In the genomic region with DNA sequence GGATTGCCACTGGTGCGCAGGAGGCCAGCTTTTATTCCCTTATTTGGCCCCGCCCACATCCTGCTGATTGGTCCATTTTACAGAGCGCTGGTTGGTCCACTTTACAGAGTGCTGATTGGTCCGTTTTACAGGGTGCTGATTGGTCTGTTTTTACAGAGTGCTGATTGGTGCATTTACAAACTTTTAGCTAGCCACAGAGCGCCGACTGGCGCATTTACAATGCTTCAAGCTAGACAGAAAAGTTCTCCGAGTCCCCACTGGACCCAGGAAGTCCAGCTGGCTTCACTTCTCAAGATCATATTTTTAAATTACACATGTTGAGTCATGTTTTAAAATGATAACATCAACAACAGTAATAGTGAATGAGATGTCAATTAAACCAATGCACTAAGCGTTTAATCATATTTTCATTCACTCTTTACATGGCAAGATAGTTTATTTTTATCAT, we compare ENCODE assay signal across 12 cellular contexts.
DNase-seq lines count a peak whose midpoint lies in the region; ATAC-seq and TF ChIP-seq lines count a peak whose summit lies in the region.
"Had no signal": no experiment of that assay in that cellular context is flagged by ENCODE, and none has a peak within 500 bp of the region (broad histone marks: within the 10 kb centered on the region; RNA-seq: fewer than 3 reads in every experiment).

No MANE protein-coding gene starts in this region.

- H4K91ac ChIP-seq in mesenchymal stem cell (ENCODE audit: low read length), result no peak overlapping the region

- no peak overlapping the region for H3K14ac ChIP-seq in mesenchymal stem cell (ENCODE audit: low read length in 2 of 2)

- H3K18ac ChIP-seq in mesenchymal stem cell (ENCODE audit: low read depth in 1 of 2, low read length in 2 of 2), result peak overlapping the region in 1 of 2 experiments; percentile 70

- no peak overlapping the region for H3K4me2 ChIP-seq in mesenchymal stem cell (ENCODE audit: low read length, poor library complexity, severe bottlenecking)

- 99% methylated on average over 4 of the region's 9 CpGs for WGBS in mesenchymal stem cell
- WGBS in tibial nerve, 2 donors, result 75 to 85% methylated on average over 9 of the region's 9 CpGs

- no peak for TF ChIP-seq POLR2A in tibial nerve (IDR thresholded peaks at IDR 0.05)

- peaks cover 12% of the 10 kb centered on the region for H3K27me3 Mint-ChIP-seq in activated CD4-positive, alpha-beta T cell treated with anti-CD3 and anti-CD28 coated beads for 36 hours
- H3K27me3 Mint-ChIP-seq in central memory CD8-positive, alpha-beta T cell, result no peaks in the 10 kb centered on the region

- CTCF ChIA-PET in activated CD4-positive, alpha-beta T cell treated with anti-CD3 and anti-CD28 coated beads for 36 hours (lab: Charles Lee), result no interaction called here

- H2BK5ac ChIP-seq in mesenchymal stem cell (ENCODE audit: low read depth, low read length, poor library complexity, severe bottlenecking), result no peak overlapping the region

- no peak overlapping the region for H3K23ac ChIP-seq in mesenchymal stem cell (ENCODE audit: low read length in 2 of 2)

- no peaks in the 10 kb centered on the region for H3K36me3 Mint-ChIP-seq in activated CD4-positive, alpha-beta T cell treated with anti-CD3 and anti-CD28 coated beads for 36 hours (ENCODE audit: low read depth)
- peaks cover 13% of the 10 kb centered on the region for H3K36me3 Mint-ChIP-seq in central memory CD8-positive, alpha-beta T cell (ENCODE audit: insufficient read depth)
- H3K36me3 Mint-ChIP-seq: naive B cell had no signal

- no peak overlapping the region for H2BK120ac ChIP-seq in mesenchymal stem cell (ENCODE audit: low read depth, low read length)

- no peak for TF ChIP-seq CTCF in tibial nerve (IDR thresholded peaks at IDR 0.05)

- peak; percentile 32 for DNase-seq in activated CD4-positive, alpha-beta T cell treated with anti-CD3 and anti-CD28 coated beads for 36 hours
- no peak for DNase-seq in activated CD4-positive, alpha-beta T cell treated with anti-CD3 and anti-CD28 coated beads for 48 hours
- DNase-seq in central memory CD8-positive, alpha-beta T cell (ENCODE audit: low spot score in 2 of 2), result no peak
- DNase-seq in mesenchymal stem cell (peak; percentile 23), tibial nerve (ENCODE audit: low spot score in 2 of 2) (no peak), NCI-H2029 treated with DMSO at 0.1 percent for 48 hours (lab: John Stamatoyannopoulos, UW) (no peak)
- DNase-seq: activated gamma-delta T cell; effector CD8-positive, alpha-beta T cell; naive B cell; RPMI8226 had no signal

- H4K8ac ChIP-seq in mesenchymal stem cell (ENCODE audit: low read length), result no peak overlapping the region

- peak overlapping the region in 1 of 2 experiments; percentile 17 for H3K4ac ChIP-seq in mesenchymal stem cell (ENCODE audit: low read depth in 1 of 2, low read length in 2 of 2)

- TF ChIP-seq EP300 in tibial nerve (IDR thresholded peaks at IDR 0.05), result no peak

- H3K4me1 ChIP-seq in mesenchymal stem cell (ENCODE audit: control insufficient read depth, insufficient read depth, low read depth, low read length), result peaks cover 12% of the 10 kb centered on the region
- H3K4me1 ChIP-seq in tibial nerve, result peaks cover 0 to 86% (median 37%) of the 10 kb centered on the region in 4 donors

- POLR2A ChIA-PET in activated CD4-positive, alpha-beta T cell treated with anti-CD3 and anti-CD28 coated beads for 36 hours (lab: Charles Lee), result no interaction called here

- H3K36me3 ChIP-seq in mesenchymal stem cell (ENCODE audit: control insufficient read depth in 1 of 2, insufficient read depth in 2 of 2, low read depth in 1 of 2, low read length in 2 of 2) (no peaks in the 10 kb centered on the region), tibial nerve (no peaks in the 10 kb centered on the region)

- intact Hi-C loops in activated CD4-positive, alpha-beta T cell treated with anti-CD3 and anti-CD28 coated beads for 36 hours (cut with DNase I, micrococcal nuclease), result no loop called here

- no peak overlapping the region for H3K27ac Mint-ChIP-seq in activated CD4-positive, alpha-beta T cell treated with anti-CD3 and anti-CD28 coated beads for 36 hours
- peak overlapping the region; percentile 97 for H3K27ac Mint-ChIP-seq in central memory CD8-positive, alpha-beta T cell (ENCODE audit: low read depth)
- H3K27ac Mint-ChIP-seq: naive B cell had no signal

- H3K27me3 ChIP-seq in mesenchymal stem cell (ENCODE audit: control insufficient read depth in 1 of 2, insufficient read depth in 1 of 2, low read length in 2 of 2) (no peaks in the 10 kb centered on the region), tibial nerve (no peaks in the 10 kb centered on the region)

- H2AK5ac ChIP-seq in mesenchymal stem cell (ENCODE audit: low read length, severe bottlenecking), result peak overlapping the region; percentile 50

- H3K9ac ChIP-seq in mesenchymal stem cell (ENCODE audit: low read length), result peak overlapping the region; percentile 94

- H3K9me3 Mint-ChIP-seq in activated CD4-positive, alpha-beta T cell treated with anti-CD3 and anti-CD28 coated beads for 36 hours (ENCODE audit: low read depth), result peaks cover 2% of the 10 kb centered on the region
- no peaks in the 10 kb centered on the region for H3K9me3 Mint-ChIP-seq in central memory CD8-positive, alpha-beta T cell

- no peak for ATAC-seq in activated CD4-positive, alpha-beta T cell treated with anti-CD3 and anti-CD28 coated beads for 36 hours
- no peak for ATAC-seq in central memory CD8-positive, alpha-beta T cell (replicated peaks; ENCODE audit: extremely low read depth, poor library complexity, severe bottlenecking)
- no peak for ATAC-seq in HG02763 (IDR thresholded peaks at IDR 0.05; ENCODE audit: unreplicated experiment)
- no peak for ATAC-seq in activated CD4-positive, CD25-positive, alpha-beta regulatory T cell treated with anti-CD3 and anti-CD28 coated beads, Interleukin-2, amount 50 U/mL, for 24 hours

- H3K79me1 ChIP-seq in mesenchymal stem cell (replicated peaks; ENCODE audit: low read length, poor library complexity, severe bottlenecking), result no peaks in the 10 kb centered on the region

- H3K4me1 Mint-ChIP-seq in activated CD4-positive, alpha-beta T cell treated with anti-CD3 and anti-CD28 coated beads for 36 hours, result peaks cover 61% of the 10 kb centered on the region
- peaks cover 29% of the 10 kb centered on the region for H3K4me1 Mint-ChIP-seq in central memory CD8-positive, alpha-beta T cell
- H3K4me1 Mint-ChIP-seq: naive B cell had no signal

- no peak overlapping the region for H2AFZ ChIP-seq in mesenchymal stem cell (ENCODE audit: low read depth, low read length)

- H3K4me3 ChIP-seq in mesenchymal stem cell (ENCODE audit: insufficient read depth in 1 of 2, low read depth in 1 of 2, low read length in 2 of 2) (no peak overlapping the region), tibial nerve (no peak overlapping the region)

- H3K9me3 ChIP-seq in mesenchymal stem cell (ENCODE audit: control insufficient read depth, low read length), result peaks cover 9% of the 10 kb centered on the region
- no peaks in the 10 kb centered on the region for H3K9me3 ChIP-seq in tibial nerve

- no peak overlapping the region for H3K4me3 Mint-ChIP-seq in activated CD4-positive, alpha-beta T cell treated with anti-CD3 and anti-CD28 coated beads for 36 hours
- H3K4me3 Mint-ChIP-seq in central memory CD8-positive, alpha-beta T cell, result no peak overlapping the region
- H3K4me3 Mint-ChIP-seq: naive B cell had no signal

- H3K27ac ChIP-seq in mesenchymal stem cell (ENCODE audit: low read length, poor library complexity, severe bottlenecking), result no peak overlapping the region
- H3K27ac ChIP-seq in tibial nerve, result peak overlapping the region; percentile 76 to 98 (median 86)

- no peak overlapping the region for H2BK15ac ChIP-seq in mesenchymal stem cell (ENCODE audit: low read depth, poor library complexity, severe bottlenecking)

- H2BK12ac ChIP-seq in mesenchymal stem cell (ENCODE audit: low read length in 2 of 2), result peak overlapping the region; percentile 59 to 61

Comparison
In these comparisons a context has a peak if more than half of its experiments do, and no peak if none do; other contexts are left out.
1. DNase-seq: peak in activated CD4-positive, alpha-beta T cell treated with anti-CD3 and anti-CD28 coated beads for 36 hours (single experiment) and mesenchymal stem cell (single experiment); none in activated CD4-positive, alpha-beta T cell treated with anti-CD3 and anti-CD28 coated beads for 48 hours (single experiment), central memory CD8-positive, alpha-beta T cell (0 of 2), tibial nerve (0 of 2) and NCI-H2029 treated with DMSO at 0.1 percent for 48 hours (single experiment).